Comparison of ENCODE assay signal across 8 cellular contexts in genomic region chr15:92809064-92809879, GRCh38.
DNase-seq lines count a peak whose midpoint lies in the region; ATAC-seq and TF ChIP-seq lines count a peak whose summit lies in the region.

No MANE protein-coding gene starts in this region.

- H3K36me3 ChIP-seq in cardiac muscle cell (no peaks in the 10 kb centered on the region), trophoblast cell (ENCODE audit: control insufficient read depth in 1 of 2, insufficient read depth in 2 of 2, low read length in 2 of 2) (no peaks in the 10 kb centered on the region), transverse colon (no peaks in the 10 kb centered on the region)

- peak overlapping the region; percentile 97 for H4K12ac ChIP-seq in trophoblast cell (ENCODE audit: low read depth, low read length)

- H3K27ac ChIP-seq in cardiac muscle cell: peak overlapping the region; percentile 95
- peak overlapping the region; percentile 99 for H3K27ac ChIP-seq in trophoblast cell (ENCODE audit: low read depth, low read length)
- H3K27ac ChIP-seq in transverse colon: peak overlapping the region; percentile 94 to 98 (median 96)

- peaks cover 21% of the 10 kb centered on the region for H3K4me1 ChIP-seq in cardiac muscle cell (ENCODE audit: low read depth)
- H3K4me1 ChIP-seq in trophoblast cell (ENCODE audit: control insufficient read depth in 1 of 2, insufficient read depth in 2 of 2, low read length in 2 of 2): peaks cover 9 to 19% of the 10 kb centered on the region in 2 experiments
- peaks cover 6 to 50% (median 31%) of the 10 kb centered on the region in 4 donors for H3K4me1 ChIP-seq in transverse colon

- H2AK5ac ChIP-seq in trophoblast cell (ENCODE audit: low read length): peak overlapping the region; percentile 35

- no CpG with 5 or more reads among the region's 80 CpGs for WGBS in trophoblast cell (ENCODE audit: extremely low coverage, insufficient coverage, insufficient read length)
- 0 to 1% methylated on average over 4 to 70 of the region's 80 CpGs for WGBS in transverse colon (ENCODE audit: low coverage in 1 of 2), 2 donors

- H2BK5ac ChIP-seq in trophoblast cell (ENCODE audit: low read depth, low read length, poor library complexity): peak overlapping the region; percentile 97

- TF ChIP-seq CTCF in GM12874 (IDR thresholded peaks at IDR 0.05; ENCODE audit: insufficient read depth, low read depth, low read length) (peak; percentile 90), cardiac muscle cell (IDR thresholded peaks at IDR 0.05; ENCODE audit: low read depth, low read length) (peak; percentile 86), transverse colon (IDR thresholded peaks at IDR 0.05) (peak; percentile 86 to 100 (median 97))

- peak; percentile 67 for TF ChIP-seq EP300 in transverse colon (IDR thresholded peaks at IDR 0.05; ENCODE audit: low read depth)

- H3K27me3 ChIP-seq in cardiac muscle cell (no peaks in the 10 kb centered on the region), trophoblast cell (ENCODE audit: insufficient read depth, low read length) (no peaks in the 10 kb centered on the region), transverse colon (no peaks in the 10 kb centered on the region)

- H3K23ac ChIP-seq in trophoblast cell (ENCODE audit: low read length): no peak overlapping the region

- in situ Hi-C loops in transverse colon (cut with MboI; ENCODE audit: low pct_ligation_motif_present in 1 of 4, low pct_unique_long_range_greater_than_20kb in 1 of 4, low sequenced_read_pairs in 3 of 4): no loop called here

- ATAC-seq in HG02759 (IDR thresholded peaks at IDR 0.05; ENCODE audit: unreplicated experiment): peak; percentile 84

- peak overlapping the region; percentile 72 for H2BK12ac ChIP-seq in trophoblast cell (ENCODE audit: low read length)

- peak overlapping the region; percentile 93 for H3K18ac ChIP-seq in trophoblast cell (ENCODE audit: low read length)

- intact Hi-C loops in transverse colon (cut with DNase I; ENCODE audit: low total_unique reads): no loop called here

- peak overlapping the region; percentile 97 for H4K91ac ChIP-seq in trophoblast cell (ENCODE audit: low read depth, low read length)

- peak overlapping the region; percentile 87 for H3K4ac ChIP-seq in trophoblast cell (ENCODE audit: low read depth, low read length)

- H3K4me3 ChIP-seq in cardiac muscle cell (peak overlapping the region; percentile 44), trophoblast cell (ENCODE audit: low read depth, low read length) (peak overlapping the region; percentile 71), transverse colon (peak overlapping the region; percentile 29 to 59 (median 46))

- peaks cover 29% of the 10 kb centered on the region for H3K79me1 ChIP-seq in trophoblast cell (ENCODE audit: low read length)

- H3K79me2 ChIP-seq in trophoblast cell (ENCODE audit: control insufficient read depth, insufficient read depth, low read length, poor library complexity): peaks cover 10% of the 10 kb centered on the region

- H3K9me3 ChIP-seq in cardiac muscle cell (ENCODE audit: low read depth): no peaks in the 10 kb centered on the region
- no peaks in the 10 kb centered on the region for H3K9me3 ChIP-seq in trophoblast cell (ENCODE audit: insufficient read depth, low read depth, low read length)
- no peaks in the 10 kb centered on the region for H3K9me3 ChIP-seq in transverse colon

- peak overlapping the region; percentile 79 for H2AFZ ChIP-seq in trophoblast cell (ENCODE audit: insufficient read depth, low read length, poor library complexity)

- H3K14ac ChIP-seq in trophoblast cell (ENCODE audit: low read length): peak overlapping the region; percentile 99

- peak overlapping the region; percentile 93 for H2BK120ac ChIP-seq in trophoblast cell (ENCODE audit: insufficient read depth, low read length, poor library complexity)

- peak overlapping the region; percentile 95 for H3K9ac ChIP-seq in trophoblast cell (ENCODE audit: low read length)

- peak overlapping the region; percentile 68 for H3K4me2 ChIP-seq in trophoblast cell (ENCODE audit: low read length)

- DNase-seq in NCI-H1105 treated with DMSO at 0.1 percent for 48 hours (lab: John Stamatoyannopoulos, UW) (peak; percentile 92), SKM-1 treated with dmso at 0.1 percent for 144 hours (lab: John Stamatoyannopoulos, UW; ENCODE audit: unreplicated experiment) (peak; percentile 96), cardiac muscle cell (ENCODE audit: low read depth in 1 of 2, low spot score in 1 of 2) (peak; percentile 97 to 99), trophoblast cell (peak; percentile 98 to 99), transverse colon (peak; percentile 98)
- DNase-seq in activated naive CD8-positive, alpha-beta T cell treated with anti-CD3 and anti-CD28 coated beads, Interleukin-2, amount 50 U/mL, for 16 hours (ENCODE audit: low read depth, low spot score): peak; percentile 98

- peak overlapping the region; percentile 95 for H4K8ac ChIP-seq in trophoblast cell (ENCODE audit: low read depth, low read length)

- peak; percentile 77 for TF ChIP-seq POLR2A in transverse colon (IDR thresholded peaks at IDR 0.05)

Comparison
In these comparisons a context has a peak if more than half of its experiments do, and no peak if none do; other contexts are left out.
1. Peak in every context shown above with its lines: DNase-seq, ATAC-seq, H3K4me3 ChIP-seq and H3K27ac ChIP-seq.